Comparison of ENCODE assay signal across 8 cellular contexts in the genomic region with DNA sequence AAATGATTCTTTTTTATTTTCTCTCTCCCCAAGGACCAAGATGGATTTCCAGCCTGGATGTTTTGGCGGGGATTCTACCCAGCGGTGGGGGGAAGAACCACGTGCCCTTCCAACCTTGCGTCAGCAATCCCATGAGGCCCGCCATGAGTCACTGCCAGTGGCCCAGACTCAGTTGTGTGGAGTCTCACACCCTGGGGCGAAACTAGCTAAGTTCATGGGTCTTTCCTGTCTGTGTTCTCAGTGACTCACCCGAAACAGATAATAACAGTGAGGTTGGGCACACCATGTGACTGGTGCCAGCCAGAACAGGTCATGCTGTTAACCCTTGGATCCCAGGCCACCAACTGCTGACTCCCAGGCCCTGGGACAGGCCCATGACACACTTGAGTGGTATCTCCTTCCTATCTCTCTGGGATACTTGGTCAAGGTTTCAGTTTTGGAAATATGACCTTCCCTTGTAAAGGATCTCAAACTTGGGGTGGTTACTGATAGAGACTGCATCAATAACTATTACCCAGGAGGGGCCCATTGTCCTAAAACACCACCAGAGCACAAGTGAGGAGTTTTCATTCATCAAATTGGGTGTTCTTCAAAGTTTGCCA.
DNase-seq lines count a peak whose midpoint lies in the region; ATAC-seq and TF ChIP-seq lines count a peak whose summit lies in the region.

No MANE protein-coding gene starts in this region.

- H3K4me1 Mint-ChIP-seq in CD8-positive, alpha-beta memory T cell: peaks cover 27 to 38% (median 28%) of the 10 kb centered on the region in 3 donors

- H3K27ac ChIP-seq in CD8-positive, alpha-beta memory T cell (ENCODE audit: low read depth, low read length): peak overlapping the region; percentile 19
- peak overlapping the region; percentile 97 for H3K27ac ChIP-seq in foreskin keratinocyte
- H3K27ac ChIP-seq in esophagus muscularis mucosa (replicated peaks in 1 of 4): peak overlapping the region in 1 of 4 donors; percentile 40

- H3K4me1 ChIP-seq in CD8-positive, alpha-beta memory T cell (ENCODE audit: insufficient read depth, low read length): peaks cover 18% of the 10 kb centered on the region
- peaks cover 16% of the 10 kb centered on the region for H3K4me1 ChIP-seq in foreskin keratinocyte
- H3K4me1 ChIP-seq in esophagus muscularis mucosa: peaks cover 0 to 4% (median 0%) of the 10 kb centered on the region in 4 donors

- CTCF ChIA-PET in CD8-positive, alpha-beta memory T cell (lab: Charles Lee): interaction anchor here (0.9 to 1.0 kb wide), 2 partner anchors 10 to 127 kb away, joined by 3 read pairs; no protein-coding TSS in a partner anchor

- no peaks in the 10 kb centered on the region for H3K36me3 ChIP-seq in CD8-positive, alpha-beta memory T cell (ENCODE audit: insufficient read depth, low read length)
- H3K36me3 ChIP-seq in esophagus muscularis mucosa: no peaks in the 10 kb centered on the region

- no peak overlapping the region for H3K4me3 ChIP-seq in CD8-positive, alpha-beta memory T cell (ENCODE audit: low read length)
- no peak overlapping the region for H3K4me3 ChIP-seq in esophagus muscularis mucosa

- POLR2A ChIA-PET in CD8-positive, alpha-beta memory T cell (lab: Charles Lee): no interaction called here

- TF ChIP-seq CTCF in foreskin keratinocyte (conservative IDR thresholded peaks at IDR 0.05) (no peak), esophagus muscularis mucosa (IDR thresholded peaks at IDR 0.05) (no peak)

- H3K9me3 ChIP-seq in CD8-positive, alpha-beta memory T cell (ENCODE audit: low read length): no peaks in the 10 kb centered on the region
- no peaks in the 10 kb centered on the region for H3K9me3 ChIP-seq in esophagus muscularis mucosa

- H3K27me3 Mint-ChIP-seq in CD8-positive, alpha-beta memory T cell: peaks cover 0 to 2% of the 10 kb centered on the region in 2 donors

- no peaks in the 10 kb centered on the region for H3K36me3 Mint-ChIP-seq in CD8-positive, alpha-beta memory T cell

- H3K27me3 ChIP-seq in CD8-positive, alpha-beta memory T cell (ENCODE audit: insufficient read depth, low read length, poor library complexity, severe bottlenecking): no peaks in the 10 kb centered on the region
- H3K27me3 ChIP-seq in foreskin keratinocyte (no peaks in the 10 kb centered on the region), esophagus muscularis mucosa (no peaks in the 10 kb centered on the region)

- intact Hi-C loops in esophagus muscularis mucosa (cut with DNase I): no loop called here

- TF ChIP-seq POLR2A in esophagus muscularis mucosa (IDR thresholded peaks at IDR 0.05; ENCODE audit: low read depth): no peak

- peak in 4 of 5 donors; percentile 67 to 89 (median 70) for DNase-seq in CD8-positive, alpha-beta memory T cell
- peak; percentile 82 for DNase-seq in LoVo (ENCODE audit: low spot score)
- DNase-seq in activated T-cell treated with anti-CD3 and anti-CD28 coated beads for 24 hours (ENCODE audit: low read depth): peak; percentile 75
- DNase-seq in foreskin keratinocyte: peak; percentile 99 to 100
- peak; percentile 56 for DNase-seq in stimulated activated CD4-positive, alpha-beta T cell treated with anti-CD3 and anti-CD28 coated beads, Interleukin-2, amount 100 ng/mL, for 4 hours (ENCODE audit: low read depth)
- DNase-seq in esophagus muscularis mucosa (ENCODE audit: extremely low spot score): no peak
- no peak for DNase-seq in DMS 273 treated with DMSO at 0.1 percent for 48 hours (lab: John Stamatoyannopoulos, UW)

- peak overlapping the region; percentile 54 to 95 (median 86) for H3K27ac Mint-ChIP-seq in CD8-positive, alpha-beta memory T cell

- peak overlapping the region in 3 of 7 donors; percentile 17 to 46 (median 27) for H3K4me3 Mint-ChIP-seq in CD8-positive, alpha-beta memory T cell

- no peak for TF ChIP-seq EP300 in esophagus muscularis mucosa (IDR thresholded peaks at IDR 0.05)

- peak; percentile 86 for ATAC-seq in GM21529 (IDR thresholded peaks at IDR 0.05; ENCODE audit: unreplicated experiment)
- peak; percentile 99 for ATAC-seq in foreskin keratinocyte

- 71% methylated on average over 7 of the region's 7 CpGs for WGBS in esophagus muscularis mucosa

- no peaks in the 10 kb centered on the region for H3K9me3 Mint-ChIP-seq in CD8-positive, alpha-beta memory T cell

Comparison
In these comparisons a context has a peak if more than half of its experiments do, and no peak if none do; other contexts are left out.
1. DNase-seq: peak in CD8-positive, alpha-beta memory T cell (4 of 5), LoVo (single experiment), activated T-cell treated with anti-CD3 and anti-CD28 coated beads for 24 hours (single experiment), foreskin keratinocyte (2 of 2) and stimulated activated CD4-positive, alpha-beta T cell treated with anti-CD3 and anti-CD28 coated beads, Interleukin-2, amount 100 ng/mL, for 4 hours (single experiment); none in esophagus muscularis mucosa (single experiment) and DMS 273 treated with DMSO at 0.1 percent for 48 hours (single experiment).